In genomic region chr10:74382643-74383042, GRCh38 we compare ENCODE assay signal across 16 cellular contexts.
"Had no signal": no experiment of that assay in that cellular context is flagged by ENCODE, and none has a peak within 500 bp of the region (broad histone marks: within the 10 kb centered on the region; RNA-seq: fewer than 3 reads in every experiment).

No MANE protein-coding gene starts in this region.

- H3K9me3 ChIP-seq: mucosa of descending colon had no signal

- DNase-seq: activated CD4-positive, CD25-positive, alpha-beta regulatory T cell; activated CD8-positive, alpha-beta memory T cell treated with anti-CD3 and anti-CD28 coated beads, Interleukin-2, amount 10 ng/mL, durations not matched to agents 7 days and 5 days; activated effector memory CD4-positive, alpha-beta T cell treated with anti-CD3 and anti-CD28 coated beads, Interleukin-2, amount 50 U/mL, for 16 hours; activated T-cell treated with anti-CD3 and anti-CD28 coated beads, Interleukin-2, amount 50 U/mL, for 1 hour; dorsolateral prefrontal cortex; endodermal cell; mammary epithelial cell; mucosa of descending colon; retina; stimulated activated CD4-positive, alpha-beta T cell treated with anti-CD3 and anti-CD28 coated beads, Interleukin-12 subunit alpha, Interleukin-12 subunit beta, amount 100 ng/mL, for 4 hours; stimulated activated CD4-positive, alpha-beta T cell treated with anti-CD3 and anti-CD28 coated beads, Interleukin-2, amount 100 ng/mL, for 24 hours; substantia nigra; T-helper 2 cell; trophoblast cell had no signal

- H3K4me3 ChIP-seq: dorsolateral prefrontal cortex, mucosa of descending colon had no signal

- H3K4me1 Mint-ChIP-seq: endodermal cell had no signal

- H3K27me3 ChIP-seq: dorsolateral prefrontal cortex had no signal

- H3K27me3 Mint-ChIP-seq: activated CD8-positive, alpha-beta memory T cell treated with anti-CD3 and anti-CD28 coated beads, Interleukin-2, amount 10 ng/mL, durations not matched to agents 7 days and 5 days; natural killer cell treated with Interleukin-12 subunit alpha and Interleukin-12 subunit beta and Interleukin-15 and Interleukin-18, amount 100 ng/mL, for 72 hours had no signal

- H3K9me3 Mint-ChIP-seq: endodermal cell; natural killer cell treated with Interleukin-12 subunit alpha and Interleukin-12 subunit beta and Interleukin-15 and Interleukin-18, amount 100 ng/mL, for 72 hours had no signal

- H3K36me3 Mint-ChIP-seq: natural killer cell treated with Interleukin-12 subunit alpha and Interleukin-12 subunit beta and Interleukin-15 and Interleukin-18, amount 100 ng/mL, for 72 hours had no signal

- ATAC-seq: activated CD8-positive, alpha-beta memory T cell treated with anti-CD3 and anti-CD28 coated beads, Interleukin-2, amount 10 ng/mL, durations not matched to agents 7 days and 5 days; left lobe of liver; mucosa of descending colon; natural killer cell treated with Interleukin-12 subunit alpha and Interleukin-12 subunit beta and Interleukin-15 and Interleukin-18, amount 100 ng/mL, for 72 hours had no signal

- H3K27ac Mint-ChIP-seq: activated CD8-positive, alpha-beta memory T cell treated with anti-CD3 and anti-CD28 coated beads, Interleukin-2, amount 10 ng/mL, durations not matched to agents 7 days and 5 days; endodermal cell; natural killer cell treated with Interleukin-12 subunit alpha and Interleukin-12 subunit beta and Interleukin-15 and Interleukin-18, amount 100 ng/mL, for 72 hours had no signal

- H3K4me3 Mint-ChIP-seq: activated CD8-positive, alpha-beta memory T cell treated with anti-CD3 and anti-CD28 coated beads, Interleukin-2, amount 10 ng/mL, durations not matched to agents 7 days and 5 days; endodermal cell; natural killer cell treated with Interleukin-12 subunit alpha and Interleukin-12 subunit beta and Interleukin-15 and Interleukin-18, amount 100 ng/mL, for 72 hours had no signal
